Comparison of ENCODE assay signal across 12 cellular contexts in genomic region chr16:19810817-19811731, GRCh38.
DNase-seq lines count a peak whose midpoint lies in the region; ATAC-seq and TF ChIP-seq lines count a peak whose summit lies in the region.
"Had no signal": no experiment of that assay in that cellular context is flagged by ENCODE, and none has a peak within 500 bp of the region (broad histone marks: within the 10 kb centered on the region; RNA-seq: fewer than 3 reads in every experiment).

No MANE protein-coding gene starts in this region.

- no peaks in the 10 kb centered on the region for H3K4me1 Mint-ChIP-seq in nephron progenitor cell

- H3K79me2 ChIP-seq in GM23248 (ENCODE audit: insufficient read depth): no peaks in the 10 kb centered on the region

- H3K4me3 Mint-ChIP-seq in nephron progenitor cell: no peak overlapping the region

- 69 to 70% methylated on average over 13 of the region's 13 CpGs for WGBS in GM23248 (ENCODE audit: low coverage in 1 of 2, low lambda C conversion rate in 2 of 2, missing lambda C conversion rate in 2 of 2), 2 experiments

- H3K9ac ChIP-seq in GM23248: no peak overlapping the region

- no peaks in the 10 kb centered on the region for H4K20me1 ChIP-seq in GM23248 (ENCODE audit: insufficient read depth)

- peak overlapping the region; percentile 37 for H3K4me2 ChIP-seq in GM23248 (ENCODE audit: unreplicated experiment)

- ATAC-seq in sciatic nerve: peak; percentile 28

- in situ Hi-C loops in GM23248 (cut with MboI): no loop called here

- no peaks in the 10 kb centered on the region for H3K9me3 ChIP-seq in GM23248 (ENCODE audit: low read depth)
- H3K9me3 ChIP-seq: neutrophil had no signal

- TF ChIP-seq CTCF in fibroblast of villous mesenchyme (IDR thresholded peaks at IDR 0.05; ENCODE audit: insufficient read depth, low read depth, low read length): no peak
- no peak for TF ChIP-seq CTCF in nephron progenitor cell (IDR thresholded peaks at IDR 0.05)

- intact Hi-C loops in sciatic nerve (cut with DNase I): no loop called here

- peaks cover 10% of the 10 kb centered on the region for H3K4me1 ChIP-seq in GM23248 (ENCODE audit: insufficient read depth)

- DNase-seq in GM23248: peak; percentile 61
- DNase-seq in SW 1271 (lab: John Stamatoyannopoulos, UW): peak; percentile 20 to 84
- peak; percentile 88 for DNase-seq in fibroblast of villous mesenchyme (ENCODE audit: low read depth)
- no peak for DNase-seq in sciatic nerve (ENCODE audit: low spot score)
- no peak for DNase-seq in nephron progenitor cell
- no peak for DNase-seq in NCI-H2081 treated with DMSO at 0.1 percent for 48 hours (lab: John Stamatoyannopoulos, UW)
- DNase-seq in T-helper 9 cell: no peak
- DNase-seq in NCI-H1694 treated with DMSO at 0.1 percent for 48 hours (lab: John Stamatoyannopoulos, UW): no peak
- DNase-seq: H7, SIG-M5 had no signal

- peaks cover under 1% of the 10 kb centered on the region for H3K27me3 Mint-ChIP-seq in nephron progenitor cell (ENCODE audit: low read depth, poor library complexity)

- H3K27me3 ChIP-seq in GM23248 (replicated peaks; ENCODE audit: insufficient read depth): no peaks in the 10 kb centered on the region
- H3K27me3 ChIP-seq: cardiac muscle cell, neutrophil had no signal

- H3K27ac ChIP-seq in GM23248: peak overlapping the region; percentile 4; the same call in 1 of the 2 replicates
- H3K27ac ChIP-seq: cardiac muscle cell, neutrophil had no signal

- peaks cover 30% of the 10 kb centered on the region for H3K36me3 Mint-ChIP-seq in nephron progenitor cell (ENCODE audit: low read depth)

- H3F3A ChIP-seq in GM23248 (ENCODE audit: insufficient read depth): peaks cover 9% of the 10 kb centered on the region; the same call in 1 of the 2 replicates

- H3K4me3 ChIP-seq in GM23248: peak overlapping the region; percentile 4; the same call in 1 of the 2 replicates
- H3K4me3 ChIP-seq in fibroblast of villous mesenchyme (ENCODE audit: low read depth, low read length): no peak overlapping the region
- H3K4me3 ChIP-seq: cardiac muscle cell had no signal

- peaks cover 28% of the 10 kb centered on the region for H3K9me3 Mint-ChIP-seq in nephron progenitor cell

- no peaks in the 10 kb centered on the region for H3K36me3 ChIP-seq in GM23248 (ENCODE audit: low read depth)
- H3K36me3 ChIP-seq: cardiac muscle cell, neutrophil had no signal

- H3K9me2 ChIP-seq in GM23248 (ENCODE audit: insufficient read depth): no peaks in the 10 kb centered on the region

- no peak overlapping the region for H2AFZ ChIP-seq in GM23248

- no peak overlapping the region for H3K27ac Mint-ChIP-seq in nephron progenitor cell

Comparison
In these comparisons a context has a peak if more than half of its experiments do, and no peak if none do; other contexts are left out.
1. DNase-seq: peak in GM23248 (single experiment), SW 1271 (2 of 2) and fibroblast of villous mesenchyme (single experiment); none in sciatic nerve (single experiment), nephron progenitor cell (single experiment), NCI-H2081 treated with DMSO at 0.1 percent for 48 hours (single experiment), T-helper 9 cell (single experiment) and NCI-H1694 treated with DMSO at 0.1 percent for 48 hours (single experiment).